In the genomic region with DNA sequence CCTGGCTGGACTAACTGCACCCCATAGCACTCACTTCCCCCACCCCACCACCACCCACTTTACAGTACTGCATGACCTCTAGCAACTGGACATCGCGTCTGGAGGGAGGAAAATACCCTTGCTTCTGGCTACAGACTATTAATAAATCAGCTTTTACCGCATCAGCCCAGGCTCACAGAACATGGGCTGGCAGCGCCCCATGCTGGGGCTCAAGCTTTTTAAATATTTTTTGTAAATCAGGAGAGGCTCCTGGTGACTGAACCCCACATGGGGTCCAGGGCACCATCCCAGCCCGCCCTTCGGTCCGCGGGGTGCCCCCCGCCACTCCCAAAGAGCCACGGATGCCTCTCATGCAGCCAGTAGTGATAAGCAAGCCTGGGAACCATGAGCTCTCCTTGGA, we compare ENCODE assay signal across 12 cellular contexts. TPM values are rescaled to one million over a fixed set of nuclear protein-coding genes. Genes with fewer than 3 reads are reported as not detected.
DNase-seq lines count a peak whose midpoint lies in the region; ATAC-seq, FAIRE-seq and TF ChIP-seq lines count a peak whose summit lies in the region.
"Had no signal": no experiment of that assay in that cellular context is flagged by ENCODE, and none has a peak within 500 bp of the region (broad histone marks: within the 10 kb centered on the region; RNA-seq: fewer than 3 reads in every experiment).

No MANE protein-coding gene starts in this region.

- H3K27ac Mint-ChIP-seq in CD8-positive, alpha-beta T cell: no peak overlapping the region
- no peak overlapping the region for H3K27ac Mint-ChIP-seq in naive thymus-derived CD8-positive, alpha-beta T cell
- H3K27ac Mint-ChIP-seq: CD14-positive monocyte had no signal

- peak overlapping the region; percentile 35 for H3K4me3 Mint-ChIP-seq in CD8-positive, alpha-beta T cell
- peak overlapping the region in 7 of 10 donors; percentile 23 to 78 (median 49) for H3K4me3 Mint-ChIP-seq in naive thymus-derived CD8-positive, alpha-beta T cell

- no peaks in the 10 kb centered on the region for H4K20me1 ChIP-seq in HepG2 (ENCODE audit: insufficient read depth, low read length)

- no peak overlapping the region for H2AFZ ChIP-seq in HepG2 (ENCODE audit: low read length)

- peaks cover 6% of the 10 kb centered on the region for H3K27me3 ChIP-seq in CD8-positive, alpha-beta T cell (ENCODE audit: insufficient read depth, low read length)
- H3K27me3 ChIP-seq in HepG2 (ENCODE audit: control insufficient read depth in 1 of 2, insufficient read depth in 2 of 2, low read length in 2 of 2): peaks cover 0 to 13% of the 10 kb centered on the region in 2 experiments; a peak in 2 of 5 replicates

- CTCF ChIA-PET in CD8-positive, alpha-beta T cell (lab: Charles Lee): no interaction called here
- CTCF ChIA-PET in HepG2 (lab: Yijun Ruan, JAX; ENCODE audit: low intra/inter-chr PET ratio, low total read pairs): no interaction called here

- H3K9ac ChIP-seq in ES-I3 (ENCODE audit: low read depth, low read length) (peak overlapping the region; percentile 55; the same call in 1 of the 2 replicates), HepG2 (ENCODE audit: insufficient read depth, low read depth, low read length) (no peak overlapping the region)

- no peaks in the 10 kb centered on the region for H3K9me3 Mint-ChIP-seq in CD8-positive, alpha-beta T cell
- no peaks in the 10 kb centered on the region for H3K9me3 Mint-ChIP-seq in naive thymus-derived CD8-positive, alpha-beta T cell

- in situ Hi-C loops in HepG2 (cut with HindIII; ENCODE audit: extremely low pct_ligation_motif_present, low pct_unique_long_range_greater_than_20kb): no loop called here

- no peaks in the 10 kb centered on the region for H3K9me3 ChIP-seq in CD8-positive, alpha-beta T cell (ENCODE audit: low read length)
- H3K9me3 ChIP-seq in ES-I3 (ENCODE audit: control insufficient read depth, insufficient read depth, low read length) (no peaks in the 10 kb centered on the region), HepG2 (ENCODE audit: low read length) (no peaks in the 10 kb centered on the region)

- DNase-seq in CD8-positive, alpha-beta T cell: no peak
- DNase-seq in coronary artery (ENCODE audit: low spot score): no peak
- DNase-seq in naive thymus-derived CD8-positive, alpha-beta T cell: no peak
- DNase-seq in NCI-H510A treated with DMSO at 0.1 percent for 48 hours (lab: John Stamatoyannopoulos, UW): no peak
- no peak for DNase-seq in NCI-H446 treated with DMSO at 0.1 percent for 48 hours (lab: John Stamatoyannopoulos, UW)
- DNase-seq in HepG2 (ENCODE audit: low spot score): no peak
- DNase-seq: MV-4-11; NCI-H524; stimulated activated CD4-positive, alpha-beta T cell treated with anti-CD3 and anti-CD28 coated beads, Interleukin-4, amount 100 ng/mL, for 4 hours had no signal

- no peak for TF ChIP-seq RAD21 in HepG2 (CRISPR knock-in tag; IDR thresholded peaks at IDR 0.05)

- BruUV-seq in HepG2 (replicated peaks; lab: Mats Ljungman, UMichigan): no TSS peak

- H3K4me1 Mint-ChIP-seq in CD8-positive, alpha-beta T cell (ENCODE audit: low read depth): peaks cover 4% of the 10 kb centered on the region
- H3K4me1 Mint-ChIP-seq in naive thymus-derived CD8-positive, alpha-beta T cell: peaks cover 3 to 9% (median 6%) of the 10 kb centered on the region in 4 donors

- 74% methylated on average over 8 of the region's 10 CpGs for WGBS in HepG2 (ENCODE audit: low lambda C conversion rate)

- no peaks in the 10 kb centered on the region for H3K79me2 ChIP-seq in HepG2 (ENCODE audit: insufficient read depth, low read length)

- H3K36me3 ChIP-seq in CD8-positive, alpha-beta T cell (ENCODE audit: insufficient read depth, low read length): no peaks in the 10 kb centered on the region
- H3K36me3 ChIP-seq in ES-I3 (ENCODE audit: insufficient read depth, low read length): no peaks in the 10 kb centered on the region
- no peaks in the 10 kb centered on the region for H3K36me3 ChIP-seq in HepG2 (replicated peaks in 1 of 2; ENCODE audit: control insufficient read depth in 1 of 2, insufficient read depth in 2 of 2, low read length in 2 of 2)

- H3K36me3 Mint-ChIP-seq in CD8-positive, alpha-beta T cell: no peaks in the 10 kb centered on the region
- peaks cover 0 to 2% (median 0%) of the 10 kb centered on the region in 3 donors for H3K36me3 Mint-ChIP-seq in naive thymus-derived CD8-positive, alpha-beta T cell
- H3K36me3 Mint-ChIP-seq: CD14-positive monocyte had no signal

- TF ChIP-seq POLR2A in GM18505 (IDR thresholded peaks at IDR 0.05; ENCODE audit: borderline replicate concordance, extremely low read depth, insufficient read depth, insufficient read length): no peak
- no peak for TF ChIP-seq POLR2A in HepG2 (IDR thresholded peaks at IDR 0.05; ENCODE audit: insufficient read depth in 1 of 2, low read depth in 2 of 2, low read length in 2 of 2)

- TF ChIP-seq CTCF in CD8-positive, alpha-beta T cell (IDR thresholded peaks at IDR 0.05): no peak
- no peak for TF ChIP-seq CTCF in coronary artery (IDR thresholded peaks at IDR 0.05)
- TF ChIP-seq CTCF in HepG2 (CRISPR knock-in tag; IDR thresholded peaks at IDR 0.05): no peak

- FAIRE-seq in HepG2 (lab: Jason Lieb, UNC): no peak

- no peak overlapping the region for H3K27ac ChIP-seq in CD8-positive, alpha-beta T cell (ENCODE audit: low read depth, low read length)
- no peak overlapping the region for H3K27ac ChIP-seq in coronary artery
- no peak overlapping the region for H3K27ac ChIP-seq in HepG2 (ENCODE audit: extremely low read length, insufficient read depth, low read length)

- H3K4me2 ChIP-seq in HepG2 (ENCODE audit: low read depth, low read length): no peak overlapping the region

- peaks cover 14% of the 10 kb centered on the region for H3K27me3 Mint-ChIP-seq in CD8-positive, alpha-beta T cell (ENCODE audit: low read depth)
- H3K27me3 Mint-ChIP-seq in naive thymus-derived CD8-positive, alpha-beta T cell: peaks cover 4 to 41% (median 22%) of the 10 kb centered on the region in 5 donors

- POLR2A ChIA-PET in CD8-positive, alpha-beta T cell (lab: Charles Lee): no interaction called here
- POLR2A ChIA-PET in naive thymus-derived CD8-positive, alpha-beta T cell (lab: Charles Lee): no interaction called here
- POLR2A ChIA-PET in HepG2 (lab: Yijun Ruan, JAX): no interaction called here

- TF ChIP-seq EP300 in HepG2 (IDR thresholded peaks at IDR 0.05; ENCODE audit: low read depth in 2 of 2, low read length in 2 of 2) (no peak), HepG2 (CRISPR knock-in tag; IDR thresholded peaks at IDR 0.05; ENCODE audit: borderline replicate concordance) (no peak)

- H3K4me3 ChIP-seq in CD8-positive, alpha-beta T cell (ENCODE audit: low read depth, low read length): no peak overlapping the region
- H3K4me3 ChIP-seq in coronary artery (peak overlapping the region; percentile 69), HepG2 (replicated peaks in 1 of 3; ENCODE audit: insufficient read depth in 1 of 3, low read depth in 2 of 3, low read length in 3 of 3) (no peak overlapping the region)

- intact Hi-C loops in CD8-positive, alpha-beta T cell (cut with DNase I, micrococcal nuclease): no loop called here
- intact Hi-C loops in HepG2 (cut with micrococcal nuclease; ENCODE audit: unreplicated experiment): no loop called here

- ATAC-seq in CD8-positive, alpha-beta T cell: no peak
- no peak for ATAC-seq in naive thymus-derived CD8-positive, alpha-beta T cell
- ATAC-seq in GM18505 (IDR thresholded peaks at IDR 0.05; ENCODE audit: unreplicated experiment) (no peak), HepG2 (no peak)

- no peaks in the 10 kb centered on the region for H3K4me1 ChIP-seq in CD8-positive, alpha-beta T cell (ENCODE audit: insufficient read depth, low read length)
- H3K4me1 ChIP-seq in ES-I3 (ENCODE audit: insufficient read depth, low read length) (peaks cover 18% of the 10 kb centered on the region), HepG2 (ENCODE audit: insufficient read depth, low read length) (no peaks in the 10 kb centered on the region)

TF ChIP-seq in HepG2, 621 proteins besides CTCF, POLR2A, EP300 and RAD21 (continues in another document):
- TF ChIP-seq, protein P1, sequence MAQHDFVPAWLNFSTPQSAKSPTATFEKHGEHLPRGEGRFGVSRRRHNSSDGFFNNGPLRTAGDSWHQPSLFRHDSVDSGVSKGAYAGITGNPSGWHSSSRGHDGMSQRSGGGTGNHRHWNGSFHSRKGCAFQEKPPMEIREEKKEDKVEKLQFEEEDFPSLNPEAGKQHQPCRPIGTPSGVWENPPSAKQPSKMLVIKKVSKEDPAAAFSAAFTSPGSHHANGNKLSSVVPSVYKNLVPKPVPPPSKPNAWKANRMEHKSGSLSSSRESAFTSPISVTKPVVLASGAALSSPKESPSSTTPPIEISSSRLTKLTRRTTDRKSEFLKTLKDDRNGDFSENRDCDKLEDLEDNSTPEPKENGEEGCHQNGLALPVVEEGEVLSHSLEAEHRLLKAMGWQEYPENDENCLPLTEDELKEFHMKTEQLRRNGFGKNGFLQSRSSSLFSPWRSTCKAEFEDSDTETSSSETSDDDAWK (CRISPR knock-in tag; IDR thresholded peaks at IDR 0.05): no peak
- TF ChIP-seq AHR (CRISPR knock-in tag; IDR thresholded peaks at IDR 0.05): no peak

RNA-seq across cellular contexts. Expression of a gene that starts 2.7 kb away (rescaled TPM):
- not detected for total RNA-seq in CD8-positive, alpha-beta T cell
- not detected for total RNA-seq in naive thymus-derived CD8-positive, alpha-beta T cell
- not detected for polyA plus RNA-seq in naive thymus-derived CD8-positive, alpha-beta T cell
- not detected in 2 replicates for total RNA-seq in HepG2 (2016; rRNA removed; fragmentation: Illumina TruSeq; extraction: Trizol)
- not detected in 2 replicates for total RNA-seq in HepG2 (2016; cell fraction: cytosol; rRNA removed; fragmentation: Illumina TruSeq; extraction: Trizol; ENCODE audit: low read depth)
- total RNA-seq in HepG2 (2016; cell fraction: insoluble cytoplasmic fraction; rRNA removed; fragmentation: Illumina TruSeq; extraction: Trizol): 0.06 TPM in 1 of 2 replicates, not detected in the other
- total RNA-seq in HepG2 (2016; cell fraction: membrane; rRNA removed; fragmentation: Illumina TruSeq; extraction: Trizol): not detected in 2 replicates
- total RNA-seq in HepG2 (2016; cell fraction: nucleus; rRNA removed; fragmentation: Illumina TruSeq; extraction: Trizol): not detected in 2 replicates
- polyA plus RNA-seq in HepG2 (2011; rRNA removed): 0.05 TPM in 2 replicates
- 0.05 and 0.08 TPM in 2 replicates for polyA plus RNA-seq in HepG2 (2011; cell fraction: cytosol; rRNA removed)
- polyA plus RNA-seq in HepG2 (2011; cell fraction: nucleus; rRNA removed): not detected in 2 replicates
- polyA plus RNA-seq in HepG2 (2012): 0.03 TPM in 1 of 2 replicates, not detected in the other
- not detected in 2 replicates for polyA plus RNA-seq in HepG2 (2016; cell fraction: cytosol; fragmentation: Illumina TruSeq; extraction: Trizol; ENCODE audit: low read depth)
- polyA plus RNA-seq in HepG2 (2016; cell fraction: insoluble cytoplasmic fraction; fragmentation: Illumina TruSeq; extraction: Trizol; ENCODE audit: low read depth): 0.04 TPM in 1 of 2 replicates, not detected in the other
- polyA plus RNA-seq in HepG2 (2016; cell fraction: membrane; fragmentation: Illumina TruSeq; extraction: Trizol; ENCODE audit: low read depth): not detected in 2 replicates
- not detected in 2 replicates for polyA plus RNA-seq in HepG2 (2016; cell fraction: nucleus; fragmentation: Illumina TruSeq; extraction: Trizol; ENCODE audit: insufficient read depth, low read depth)
- 0.32 and 62.6 TPM in 2 replicates for polyA minus RNA-seq in HepG2 (2011; rRNA and poly(A)+ RNA removed; ENCODE audit: low replicate concordance)
- not detected in 2 replicates for polyA minus RNA-seq in HepG2 (2011; cell fraction: cytosol; rRNA and poly(A)+ RNA removed)
- 0.13 and 0.25 TPM in 2 replicates for polyA minus RNA-seq in HepG2 (2011; cell fraction: nucleus; rRNA and poly(A)+ RNA removed)
- polyA plus RNA-seq: CD14-positive monocyte had no signal
